27 cellular contexts compared by ENCODE assay signal in the genomic region with DNA sequence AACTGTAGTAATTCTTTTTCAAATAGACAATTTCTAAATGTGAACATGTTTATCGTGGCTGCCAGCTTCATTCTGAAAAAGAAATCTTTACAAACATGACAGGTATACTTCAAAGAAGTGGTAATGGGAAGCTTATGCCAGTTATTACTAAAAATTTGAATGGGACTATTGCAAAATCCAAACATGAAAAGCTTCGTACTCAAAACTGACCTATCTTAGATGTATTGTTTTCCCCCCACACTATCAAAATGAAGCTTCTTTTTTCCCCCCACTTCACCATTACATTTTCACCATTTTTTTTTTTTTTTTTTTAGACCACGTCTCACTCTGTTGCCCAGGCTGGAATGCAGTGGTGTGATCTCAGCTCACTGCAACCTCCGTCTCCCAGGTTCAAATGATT.
"Had no signal": no experiment of that assay in that cellular context is flagged by ENCODE, and none has a peak within 500 bp of the region (broad histone marks: within the 10 kb centered on the region; RNA-seq: fewer than 3 reads in every experiment).

No MANE protein-coding gene starts in this region.

- H3K4me1 ChIP-seq: ascending aorta, breast epithelium, colonic mucosa had no signal

- H3K36me3 ChIP-seq: ascending aorta, breast epithelium, cardiac muscle cell, colonic mucosa, heart left ventricle had no signal

- ATAC-seq: activated T-cell treated with anti-CD3 and anti-CD28 coated beads, Interleukin-2, amount 50 U/mL, for 4 hours; esophagus mucosa; heart left ventricle had no signal

- H3K9me3 Mint-ChIP-seq: activated T-cell treated with anti-CD3 and anti-CD28 coated beads, Interleukin-2, amount 50 U/mL, for 4 hours had no signal

- H3K27me3 Mint-ChIP-seq: activated CD4-positive, alpha-beta memory T cell treated with anti-CD3 and anti-CD28 coated beads, Interleukin-2, amount 10 ng/mL, durations not matched to agents 7 days and 5 days; activated CD4-positive, alpha-beta T cell treated with anti-CD3 and anti-CD28 coated beads, Interleukin-2, amount 10 ng/mL, durations not matched to agents 7 days and 5 days; activated naive CD8-positive, alpha-beta T cell treated with anti-CD3 and anti-CD28 coated beads, Interleukin-2, amount 10 ng/mL, durations not matched to agents 7 days and 5 days; brain had no signal

- H3K4me1 Mint-ChIP-seq: brain had no signal

- H3K9me3 ChIP-seq: ascending aorta, breast epithelium, colonic mucosa had no signal

- H3K27ac ChIP-seq: ascending aorta, breast epithelium, cardiac muscle cell, colonic mucosa, heart left ventricle had no signal

- H3K4me3 Mint-ChIP-seq: activated CD4-positive, alpha-beta memory T cell treated with anti-CD3 and anti-CD28 coated beads, Interleukin-2, amount 10 ng/mL, durations not matched to agents 7 days and 5 days; activated CD4-positive, alpha-beta T cell treated with anti-CD3 and anti-CD28 coated beads, Interleukin-2, amount 10 ng/mL, durations not matched to agents 7 days and 5 days; activated naive CD4-positive, alpha-beta T cell treated with anti-CD3 and anti-CD28 coated beads for 36 hours; activated naive CD8-positive, alpha-beta T cell treated with anti-CD3 and anti-CD28 coated beads, Interleukin-2, amount 10 ng/mL, durations not matched to agents 7 days and 5 days; activated T-cell treated with anti-CD3 and anti-CD28 coated beads, Interleukin-2, amount 50 U/mL, for 4 hours; activated T-helper 1 cell treated with anti-CD3 and anti-CD28 coated beads, Interleukin-12 subunit alpha, Interleukin-12 subunit beta, Interleukin-2, Interleukin-4 antibody, amounts not matched to agents 30 ng/mL and 10 ng/mL and 1 ng/mL, durations not matched to agents 14 hours and 24 hours and 36 hours; brain had no signal

- H3K27ac Mint-ChIP-seq: activated CD4-positive, alpha-beta memory T cell treated with anti-CD3 and anti-CD28 coated beads, Interleukin-2, amount 10 ng/mL, durations not matched to agents 7 days and 5 days; activated CD4-positive, alpha-beta T cell treated with anti-CD3 and anti-CD28 coated beads, Interleukin-2, amount 10 ng/mL, durations not matched to agents 7 days and 5 days; activated naive CD4-positive, alpha-beta T cell treated with anti-CD3 and anti-CD28 coated beads for 36 hours; activated naive CD4-positive, alpha-beta T cell treated with anti-CD3 and anti-CD28 coated beads, Interleukin-2, amount 50 U/mL, for 72 hours; activated naive CD8-positive, alpha-beta T cell treated with anti-CD3 and anti-CD28 coated beads, Interleukin-2, amount 10 ng/mL, durations not matched to agents 7 days and 5 days; activated T-helper 1 cell treated with anti-CD3 and anti-CD28 coated beads, Interleukin-12 subunit alpha, Interleukin-12 subunit beta, Interleukin-2, Interleukin-4 antibody, amounts not matched to agents 30 ng/mL and 10 ng/mL and 1 ng/mL, durations not matched to agents 14 hours and 24 hours and 36 hours; activated T-helper 2 cell treated with anti-CD3 and anti-CD28 coated beads, Interferon-gamma antibody, Interleukin-2, Interleukin-4, amounts not matched to agents 10 μg/mL and 5 μg/mL and 100 μg/mL, durations not matched to agents 14 hours and 24 hours and 36 hours; brain had no signal

- DNase-seq: activated CD4-positive, alpha-beta memory T cell treated with anti-CD3 and anti-CD28 coated beads, Interleukin-2, amount 10 ng/mL, durations not matched to agents 7 days and 5 days; activated CD4-positive, alpha-beta T cell treated with anti-CD3 and anti-CD28 coated beads for 4 hours; activated CD4-positive, alpha-beta T cell treated with anti-CD3 and anti-CD28 coated beads, Interleukin-2, amount 10 ng/mL, durations not matched to agents 7 days and 5 days; activated CD4-positive, alpha-beta T cell treated with anti-CD3 and anti-CD28 coated beads, Interleukin-2, amount 50 U/mL, for 4 hours; activated CD4-positive, CD25-positive, alpha-beta regulatory T cell; activated CD4-positive, CD25-positive, alpha-beta regulatory T cell treated with anti-CD3 and anti-CD28 coated beads, Interleukin-2, amount 50 U/mL, for 72 hours; activated CD8-positive, alpha-beta memory T cell treated with anti-CD3 and anti-CD28 coated beads, Interleukin-2, amount 50 U/mL, for 48 hours; activated effector memory CD4-positive, alpha-beta T cell treated with anti-CD3 and anti-CD28 coated beads, Interleukin-2, amount 50 U/mL, for 16 hours; activated naive CD4-positive, alpha-beta T cell treated with anti-CD3 and anti-CD28 coated beads for 36 hours; activated naive CD8-positive, alpha-beta T cell treated with anti-CD3 and anti-CD28 coated beads, Interleukin-2, amount 10 ng/mL, durations not matched to agents 7 days and 5 days; activated T-cell treated with anti-CD3 and anti-CD28 coated beads, Interleukin-2, amount 50 U/mL, for 4 hours; central memory CD4-positive, alpha-beta T cell; cerebellar nuclear complex; colonic mucosa; effector CD8-positive, alpha-beta T cell; foreskin fibroblast; glutamatergic neuron; heart left ventricle; T-helper 2 cell had no signal

- H3K4me3 ChIP-seq: ascending aorta, breast epithelium, cardiac muscle cell, colonic mucosa, heart left ventricle had no signal
